Comparison of ENCODE assay signal across 15 cellular contexts in the genomic region with DNA sequence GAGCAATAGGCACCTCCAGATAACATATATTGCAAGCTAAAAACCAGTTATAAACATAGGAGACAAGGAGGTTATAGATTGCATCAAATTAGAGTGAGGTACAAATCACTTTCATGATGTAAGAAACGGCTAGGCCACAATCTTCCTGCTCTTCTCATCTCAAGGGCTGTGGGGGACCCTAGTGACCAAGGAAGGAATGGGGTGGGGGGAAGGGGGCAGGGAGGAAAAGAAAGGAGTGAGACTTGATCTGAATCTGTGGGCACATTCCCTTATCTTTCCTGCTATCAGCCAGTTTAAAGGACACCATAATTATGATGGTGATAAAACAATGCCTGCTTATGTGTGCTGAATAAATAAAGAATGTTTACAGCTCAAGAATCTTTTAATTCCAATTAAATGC. TPM values are rescaled to one million over a fixed set of nuclear protein-coding genes. Genes with fewer than 3 reads are reported as not detected.
A peak's percentile ranks its signal among the peaks of the same experiment; 100 is the strongest.
DNase-seq lines count a peak whose midpoint lies in the region; ATAC-seq, FAIRE-seq and TF ChIP-seq lines count a peak whose summit lies in the region.
"Had no signal": no experiment of that assay in that cellular context is flagged by ENCODE, and none has a peak within 500 bp of the region (broad histone marks: within the 10 kb centered on the region; RNA-seq: fewer than 3 reads in every experiment).

No MANE protein-coding gene starts in this region.

- no peak overlapping the region for H3K4me3 ChIP-seq in NB4 (ENCODE audit: low read depth, low read length)
- H3K4me3 ChIP-seq in endothelial cell of umbilical vein (replicated peaks in 1 of 3; ENCODE audit: insufficient read depth in 1 of 3, low read depth in 1 of 3, low read length in 3 of 3) = no peak overlapping the region
- H3K4me3 ChIP-seq in psoas muscle = peak overlapping the region; percentile 84
- no peak overlapping the region for H3K4me3 ChIP-seq in PC-9

- POLR2A ChIA-PET in endothelial cell of umbilical vein (lab: Charles Lee) = no interaction called here
- POLR2A ChIA-PET in PC-9 (lab: Charles Lee; ENCODE audit: unreplicated experiment) = no interaction called here

- H3K79me2 ChIP-seq in endothelial cell of umbilical vein (ENCODE audit: control insufficient read depth, insufficient read depth, low read length) = no peaks in the 10 kb centered on the region
- no peaks in the 10 kb centered on the region for H3K79me2 ChIP-seq in PC-9 (ENCODE audit: low read depth)

- dilution Hi-C loops in endothelial cell of umbilical vein (cut with MboI; ENCODE audit: extremely low pct_ligation_motif_present, low sequenced_read_pairs) = no loop called here

- no peaks in the 10 kb centered on the region for H3K9me1 ChIP-seq in endothelial cell of umbilical vein (replicated peaks; ENCODE audit: control insufficient read depth, extremely low read depth, insufficient read depth, low read length)

- no peaks in the 10 kb centered on the region for H4K20me1 ChIP-seq in endothelial cell of umbilical vein (replicated peaks; ENCODE audit: control insufficient read depth, extremely low read depth, insufficient read depth, low read length)
- no peaks in the 10 kb centered on the region for H4K20me1 ChIP-seq in PC-9 (ENCODE audit: insufficient read depth)

- no peak overlapping the region for H3K9ac ChIP-seq in endothelial cell of umbilical vein (replicated peaks; ENCODE audit: extremely low read depth, insufficient read depth, low read length)

- DNase-seq in NCI-H1092 treated with DMSO at 0.1 percent for 48 hours (lab: John Stamatoyannopoulos, UW) (peak; percentile 44), NCI-H1092 (lab: John Stamatoyannopoulos, UW) (no peak), NB4 (ENCODE audit: low read depth) (peak; percentile 20), endothelial cell of umbilical vein (ENCODE audit: low read depth, low spot score) (no peak), psoas muscle (no peak), PC-9 (no peak), kidney tubule cell (ENCODE audit: low spot score) (no peak)
- DNase-seq: activated CD4-positive, alpha-beta T cell treated with anti-CD3 and anti-CD28 coated beads, Interleukin-2, amount 10 ng/mL, durations not matched to agents 7 days and 5 days; activated effector memory CD4-positive, alpha-beta T cell treated with anti-CD3 and anti-CD28 coated beads, Interleukin-2, amount 50 U/mL, for 16 hours; central memory CD4-positive, alpha-beta T cell; naive B cell; NCI-H2029 had no signal

- H3K9me3 ChIP-seq in endothelial cell of umbilical vein (replicated peaks; ENCODE audit: control insufficient read depth, insufficient read depth, low read length) (no peaks in the 10 kb centered on the region), psoas muscle (no peaks in the 10 kb centered on the region), PC-9 (ENCODE audit: insufficient read depth, low read depth) (no peaks in the 10 kb centered on the region)

- FAIRE-seq in endothelial cell of umbilical vein (lab: Jason Lieb, UNC) = no peak
- FAIRE-seq: A204.1, urothelium cell line had no signal

- H3K9me2 ChIP-seq in PC-9 (ENCODE audit: insufficient read depth) = no peaks in the 10 kb centered on the region

- H3K27ac ChIP-seq in endothelial cell of umbilical vein (ENCODE audit: insufficient read depth, low read depth, low read length) (no peak overlapping the region), psoas muscle (peak overlapping the region; percentile 99), PC-9 (no peak overlapping the region)

- no peaks in the 10 kb centered on the region for H3K27me3 ChIP-seq in endothelial cell of umbilical vein (ENCODE audit: control insufficient read depth in 2 of 2, insufficient read depth in 2 of 2, low read length in 2 of 2)
- peaks cover 0 to 5% (median 0%) of the 10 kb centered on the region in 3 donors for H3K27me3 ChIP-seq in psoas muscle (ENCODE audit: insufficient read depth in 3 of 3, low read length in 2 of 3)
- no peaks in the 10 kb centered on the region for H3K27me3 ChIP-seq in PC-9 (ENCODE audit: insufficient read depth, low read depth)

- CTCF ChIA-PET in endothelial cell of umbilical vein (lab: Charles Lee) (no interaction called here), PC-9 (lab: Charles Lee) (interaction anchor here (0.6 to 0.7 kb wide), 2 partner anchors 11 to 26 kb away, joined by 3 to 7 read pairs; a partner anchor contains a TSS)

- no peak overlapping the region for H3K4me2 ChIP-seq in endothelial cell of umbilical vein (ENCODE audit: insufficient read depth, low read length)
- no peak overlapping the region for H3K4me2 ChIP-seq in PC-9

- H3F3A ChIP-seq in PC-9 (ENCODE audit: insufficient read depth, low read depth) = peaks cover 25% of the 10 kb centered on the region

- WGBS in psoas muscle, 3 donors = 60 to 84% (median 61%) methylated on average over 1 of the region's 1 CpG

- no peaks in the 10 kb centered on the region for H3K36me3 ChIP-seq in endothelial cell of umbilical vein (ENCODE audit: control insufficient read depth in 2 of 2, extremely low read depth in 1 of 2, insufficient read depth in 2 of 2, low read length in 2 of 2)
- H3K36me3 ChIP-seq in psoas muscle (ENCODE audit: insufficient read depth in 1 of 2, low read depth in 1 of 2) = no peaks in the 10 kb centered on the region
- H3K36me3 ChIP-seq in PC-9 (ENCODE audit: low read depth) = no peaks in the 10 kb centered on the region

- TF ChIP-seq POLR2A in NB4 (IDR thresholded peaks at IDR 0.05; ENCODE audit: extremely low read depth, insufficient read length) = no peak
- TF ChIP-seq POLR2A in endothelial cell of umbilical vein (IDR thresholded peaks at IDR 0.05; ENCODE audit: low read depth, low read length) = no peak

- intact Hi-C loops in endothelial cell of umbilical vein (cut with micrococcal nuclease) (loop anchor here (10.0 kb wide), 1 partner anchor 802 kb away; a partner anchor contains a TSS), psoas muscle (cut with DNase I) (loop anchor here in 1 of 2 donors (10.0 kb wide), 1 partner anchor 802 kb away; a partner anchor contains a TSS), PC-9 (cut with micrococcal nuclease; ENCODE audit: unreplicated experiment) (loop anchor here (10.0 kb wide), 2 partner anchors 432 to 912 kb away; no protein-coding TSS in a partner anchor)

- TF ChIP-seq CTCF in NB4 (IDR thresholded peaks at IDR 0.05; ENCODE audit: low read depth, low read length) (no peak), endothelial cell of umbilical vein (IDR thresholded peaks at IDR 0.05; ENCODE audit: extremely low read depth in 1 of 2, insufficient read depth in 1 of 2, low read depth in 1 of 2, low read length in 2 of 2) (no peak), psoas muscle (IDR thresholded peaks at IDR 0.05) (no peak), PC-9 (conservative IDR thresholded peaks at IDR 0.05) (no peak)

- peak overlapping the region; percentile 9 for H2AFZ ChIP-seq in endothelial cell of umbilical vein (ENCODE audit: low read depth, low read length)
- no peak overlapping the region for H2AFZ ChIP-seq in PC-9

- H3K4me1 ChIP-seq in endothelial cell of umbilical vein (ENCODE audit: control insufficient read depth, extremely low read depth, insufficient read depth, low read length) (peaks cover 35% of the 10 kb centered on the region), psoas muscle (peaks cover 16% of the 10 kb centered on the region), PC-9 (replicated peaks; ENCODE audit: insufficient read depth) (peaks cover 37% of the 10 kb centered on the region)

- no TSS peak for BruUV-seq in endothelial cell of umbilical vein (replicated peaks; lab: Mats Ljungman, UMichigan)
- BruUV-seq in PC-9 (replicated peaks; lab: Mats Ljungman, UMichigan) = no TSS peak

- no peak for ATAC-seq in psoas muscle
- no peak for ATAC-seq in GM19351 (IDR thresholded peaks at IDR 0.05; ENCODE audit: unreplicated experiment)

TF ChIP-seq in endothelial cell of umbilical vein, 7 proteins besides CTCF, POLR2A, EP300 and RAD21:
- TF ChIP-seq POLR2AphosphoS5 (IDR thresholded peaks at IDR 0.05; ENCODE audit: insufficient read depth, low read depth, low read length) (no peak), EZH2 (IDR thresholded peaks at IDR 0.05; ENCODE audit: borderline replicate concordance, low read depth, low read length, severe bottlenecking) (no peak), GATA2 (IDR thresholded peaks at IDR 0.05; ENCODE audit: insufficient read depth, insufficient read length, low read depth, low read length) (no peak), MYC (IDR thresholded peaks at IDR 0.05; ENCODE audit: low read depth, low read length) (no peak), JUN (IDR thresholded peaks at IDR 0.05; ENCODE audit: borderline replicate concordance, insufficient read depth, insufficient read length, low read depth) (no peak), FOS (IDR thresholded peaks at IDR 0.05; ENCODE audit: borderline replicate concordance, insufficient read depth, low read length) (no peak)
- TF ChIP-seq, protein P1, sequence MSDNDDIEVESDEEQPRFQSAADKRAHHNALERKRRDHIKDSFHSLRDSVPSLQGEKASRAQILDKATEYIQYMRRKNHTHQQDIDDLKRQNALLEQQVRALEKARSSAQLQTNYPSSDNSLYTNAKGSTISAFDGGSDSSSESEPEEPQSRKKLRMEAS (IDR thresholded peaks at IDR 0.05; ENCODE audit: insufficient read depth, insufficient read length) = no peak

RNA-seq across cellular contexts. Expression of a gene that starts 2.5 kb away (rescaled TPM):
- total RNA-seq in endothelial cell of umbilical vein = 0.71 and 0.83 TPM in 2 replicates
- polyA plus RNA-seq in endothelial cell of umbilical vein = 0.11 and 0.21 TPM in 2 replicates
- 0.18 and 0.23 TPM in 2 replicates for polyA plus RNA-seq in endothelial cell of umbilical vein (2011; cell fraction: cytosol; rRNA removed)
- polyA plus RNA-seq in endothelial cell of umbilical vein (2011; cell fraction: nucleus; rRNA removed) = 0.35 and 1.5 TPM in 2 replicates
- 0.27 and 0.33 TPM in 2 replicates for polyA plus RNA-seq in endothelial cell of umbilical vein (2012)
- polyA minus RNA-seq in endothelial cell of umbilical vein = 0.36 and 0.73 TPM in 2 replicates
- 0.41 TPM for polyA minus RNA-seq in endothelial cell of umbilical vein (2011; cell fraction: cytosol; rRNA and poly(A)+ RNA removed)
- polyA minus RNA-seq in endothelial cell of umbilical vein (2011; cell fraction: nucleus; rRNA and poly(A)+ RNA removed) = 0.24 and 0.53 TPM in 2 replicates
- under 1 TPM; 0.15 to 0.79 (median 0.35) TPM for total RNA-seq in psoas muscle
- polyA plus RNA-seq in psoas muscle = under 1 TPM; 0.04 to 0.21 (median 0.11) TPM
- total RNA-seq in PC-9 (2021) = 0.65 and 1.1 TPM in 2 replicates

RNA-seq across cellular contexts. Expression of a gene that starts 11.0 kb away (rescaled TPM):
- 54.0 and 54.6 TPM in 2 replicates for total RNA-seq in endothelial cell of umbilical vein
- polyA plus RNA-seq in endothelial cell of umbilical vein = 30.6 and 35.4 TPM in 2 replicates
- polyA plus RNA-seq in endothelial cell of umbilical vein (2011; cell fraction: cytosol; rRNA removed) = 25.9 and 26.4 TPM in 2 replicates
- polyA plus RNA-seq in endothelial cell of umbilical vein (2011; cell fraction: nucleus; rRNA removed) = 78.7 and 85.6 TPM in 2 replicates
- 23.7 and 30.4 TPM in 2 replicates for polyA plus RNA-seq in endothelial cell of umbilical vein (2012)
- polyA minus RNA-seq in endothelial cell of umbilical vein = 133 and 157 TPM in 2 replicates
- polyA minus RNA-seq in endothelial cell of umbilical vein (2011; cell fraction: cytosol; rRNA and poly(A)+ RNA removed) = 9.7 TPM
- 123 and 131 TPM in 2 replicates for polyA minus RNA-seq in endothelial cell of umbilical vein (2011; cell fraction: nucleus; rRNA and poly(A)+ RNA removed)
- 10 to 100 TPM; 11.8 to 21.1 (median 16.9) TPM for total RNA-seq in psoas muscle
- 10 to 100 TPM in 1 of 3 donors, 1 to 10 TPM in 2; 9.6 to 16.0 (median 10.0) TPM for polyA plus RNA-seq in psoas muscle
- total RNA-seq in PC-9 (2021) = 39.6 and 48.4 TPM in 2 replicates

Comparison
In these comparisons a context has a peak if more than half of its experiments do, and no peak if none do; other contexts are left out.
1. DNase-seq: peak in NCI-H1092 treated with DMSO at 0.1 percent for 48 hours (single experiment) and NB4 (single experiment); none in NCI-H1092 (single experiment), endothelial cell of umbilical vein (single experiment), psoas muscle (0 of 2), PC-9 (0 of 2) and kidney tubule cell (single experiment).